In the genomic region with DNA sequence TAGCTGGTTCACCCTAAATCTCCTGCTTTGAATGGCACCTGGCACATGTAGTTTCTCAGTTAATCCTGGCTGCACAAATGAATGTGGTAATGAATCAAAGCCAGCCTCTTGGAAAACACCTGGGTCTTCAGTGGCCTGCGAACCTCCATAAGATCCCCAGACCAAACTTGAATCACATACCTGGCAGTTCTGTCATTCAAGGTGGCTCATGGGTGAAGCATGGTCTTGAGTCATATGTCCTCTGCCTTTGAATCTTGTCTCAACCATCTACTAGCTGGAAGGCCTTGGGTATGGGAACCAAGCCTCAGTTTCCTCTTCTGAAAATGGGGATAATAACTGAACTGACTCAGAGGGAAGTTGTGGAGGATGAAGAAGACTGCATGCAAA, we compare ENCODE assay signal across 29 cellular contexts.
"Had no signal": no experiment of that assay in that cellular context is flagged by ENCODE, and none has a peak within 500 bp of the region (broad histone marks: within the 10 kb centered on the region; RNA-seq: fewer than 3 reads in every experiment).

No MANE protein-coding gene starts in this region.

- H3K27ac ChIP-seq: adrenal gland, ascending aorta, left lung, lower lobe of right lung, parathyroid adenoma, psoas muscle had no signal

- H3K36me3 Mint-ChIP-seq: activated naive CD8-positive, alpha-beta T cell treated with anti-CD3 and anti-CD28 coated beads for 36 hours; naive B cell; stimulated activated memory B cell treated with anti-CD40 and anti-IgM and Interleukin-4, amounts not matched to agents 10 μg/mL and 1 μg/mL and 100 μg/mL, for 72 hours had no signal

- DNase-seq: activated CD4-positive, alpha-beta T cell treated with anti-CD3 and anti-CD28 coated beads for 36 hours; activated CD4-positive, alpha-beta T cell treated with anti-CD3 and anti-CD28 coated beads, Interleukin-2, amount 50 U/mL, for 4 hours; activated CD4-positive, CD25-positive, alpha-beta regulatory T cell; activated effector memory CD4-positive, alpha-beta T cell treated with anti-CD3 and anti-CD28 coated beads, Interleukin-2, amount 50 U/mL, for 16 hours; activated naive CD4-positive, alpha-beta T cell treated with anti-CD3 and anti-CD28 coated beads for 36 hours; activated naive CD8-positive, alpha-beta T cell treated with anti-CD3 and anti-CD28 coated beads for 36 hours; adrenal gland; caudate nucleus; endodermal cell; head of caudate nucleus; hippocampal formation; left lung; lower lobe of right lung; naive B cell; nucleus accumbens; psoas muscle; sigmoid colon; small intestine; stimulated activated CD4-positive, alpha-beta T cell treated with anti-CD3 and anti-CD28 coated beads, Interleukin-4, amount 100 ng/mL, for 24 hours; stimulated activated naive CD8-positive, alpha-beta T cell treated with anti-CD3 and anti-CD28 coated beads, Interleukin-15, amount 100 ng/mL, for 72 hours; substantia nigra; tibial artery had no signal

- H3K4me1 Mint-ChIP-seq: activated CD4-positive, alpha-beta T cell treated with anti-CD3 and anti-CD28 coated beads for 36 hours; activated naive CD8-positive, alpha-beta T cell treated with anti-CD3 and anti-CD28 coated beads for 36 hours; naive B cell; stimulated activated naive CD8-positive, alpha-beta T cell treated with anti-CD3 and anti-CD28 coated beads, Interleukin-15, amount 100 ng/mL, for 72 hours had no signal

- H3K9me3 ChIP-seq: adrenal gland, ascending aorta, left lung, lower lobe of right lung, psoas muscle, sigmoid colon, tibial artery had no signal

- H3K4me3 Mint-ChIP-seq: activated CD4-positive, alpha-beta T cell treated with anti-CD3 and anti-CD28 coated beads for 36 hours; activated naive CD4-positive, alpha-beta T cell treated with anti-CD3 and anti-CD28 coated beads for 36 hours; activated naive CD8-positive, alpha-beta T cell treated with anti-CD3 and anti-CD28 coated beads for 36 hours; activated T-helper 1 cell treated with anti-CD3 and anti-CD28 coated beads, Interleukin-12 subunit alpha, Interleukin-12 subunit beta, Interleukin-2, Interleukin-4 antibody, amounts not matched to agents 30 ng/mL and 10 ng/mL and 1 ng/mL, durations not matched to agents 14 hours and 24 hours and 36 hours; dendritic cell treated with granulocyte-macrophage colony-stimulating factor and Interleukin-4, amounts not matched to agents 40 ng/mL and 50 ng/mL, for 4 days; endodermal cell; stimulated activated memory B cell treated with anti-CD40 and anti-IgM and Interleukin-4, amounts not matched to agents 10 μg/mL and 1 μg/mL and 100 μg/mL, for 72 hours; stimulated activated naive CD8-positive, alpha-beta T cell treated with anti-CD3 and anti-CD28 coated beads, Interleukin-15, amount 100 ng/mL, for 72 hours had no signal

- FAIRE-seq: small intestine had no signal

- H3K9ac ChIP-seq: parathyroid adenoma had no signal

- H3K27me3 ChIP-seq: brain microvascular endothelial cell, gastroesophageal sphincter, sigmoid colon, tibial artery had no signal

- H3K4me1 ChIP-seq: adrenal gland, left lung, parathyroid adenoma, psoas muscle had no signal

- H3K36me3 ChIP-seq: adrenal gland, ascending aorta, brain microvascular endothelial cell, gastroesophageal sphincter, left lung, lower lobe of right lung, sigmoid colon, tibial artery had no signal

- ATAC-seq: activated CD4-positive, alpha-beta T cell treated with anti-CD3 and anti-CD28 coated beads for 36 hours; gastroesophageal sphincter; left lung; lower lobe of right lung; psoas muscle; stimulated activated memory B cell treated with anti-CD40 and anti-IgM and Interleukin-4, amounts not matched to agents 10 μg/mL and 1 μg/mL and 100 μg/mL, for 72 hours; stimulated activated naive CD8-positive, alpha-beta T cell treated with anti-CD3 and anti-CD28 coated beads, Interleukin-15, amount 100 ng/mL, for 72 hours had no signal

- H3K4me3 ChIP-seq: adrenal gland, ascending aorta, gastroesophageal sphincter, left lung, lower lobe of right lung, psoas muscle, sigmoid colon, tibial artery had no signal

- H3K9me3 Mint-ChIP-seq: activated naive CD4-positive, alpha-beta T cell treated with anti-CD3 and anti-CD28 coated beads for 36 hours; activated naive CD8-positive, alpha-beta T cell treated with anti-CD3 and anti-CD28 coated beads for 36 hours; activated T-helper 1 cell treated with anti-CD3 and anti-CD28 coated beads, Interleukin-12 subunit alpha, Interleukin-12 subunit beta, Interleukin-2, Interleukin-4 antibody, amounts not matched to agents 30 ng/mL and 10 ng/mL and 1 ng/mL, durations not matched to agents 14 hours and 24 hours and 36 hours; dendritic cell treated with granulocyte-macrophage colony-stimulating factor and Interleukin-4, amounts not matched to agents 40 ng/mL and 50 ng/mL, for 4 days; endodermal cell; stimulated activated memory B cell treated with anti-CD40 and anti-IgM and Interleukin-4, amounts not matched to agents 10 μg/mL and 1 μg/mL and 100 μg/mL, for 72 hours; stimulated activated naive CD8-positive, alpha-beta T cell treated with anti-CD3 and anti-CD28 coated beads, Interleukin-15, amount 100 ng/mL, for 72 hours had no signal

- H3K27ac Mint-ChIP-seq: activated CD4-positive, alpha-beta T cell treated with anti-CD3 and anti-CD28 coated beads for 36 hours; activated naive CD4-positive, alpha-beta T cell treated with anti-CD3 and anti-CD28 coated beads for 36 hours; activated naive CD8-positive, alpha-beta T cell treated with anti-CD3 and anti-CD28 coated beads for 36 hours; activated T-helper 1 cell treated with anti-CD3 and anti-CD28 coated beads, Interleukin-12 subunit alpha, Interleukin-12 subunit beta, Interleukin-2, Interleukin-4 antibody, amounts not matched to agents 30 ng/mL and 10 ng/mL and 1 ng/mL, durations not matched to agents 14 hours and 24 hours and 36 hours; dendritic cell treated with granulocyte-macrophage colony-stimulating factor and Interleukin-4, amounts not matched to agents 40 ng/mL and 50 ng/mL, for 4 days; endodermal cell; naive B cell; stimulated activated memory B cell treated with anti-CD40 and anti-IgM and Interleukin-4, amounts not matched to agents 10 μg/mL and 1 μg/mL and 100 μg/mL, for 72 hours; stimulated activated naive CD8-positive, alpha-beta T cell treated with anti-CD3 and anti-CD28 coated beads, Interleukin-15, amount 100 ng/mL, for 72 hours had no signal

- H2AFZ ChIP-seq: parathyroid adenoma had no signal
